In the genomic region with DNA sequence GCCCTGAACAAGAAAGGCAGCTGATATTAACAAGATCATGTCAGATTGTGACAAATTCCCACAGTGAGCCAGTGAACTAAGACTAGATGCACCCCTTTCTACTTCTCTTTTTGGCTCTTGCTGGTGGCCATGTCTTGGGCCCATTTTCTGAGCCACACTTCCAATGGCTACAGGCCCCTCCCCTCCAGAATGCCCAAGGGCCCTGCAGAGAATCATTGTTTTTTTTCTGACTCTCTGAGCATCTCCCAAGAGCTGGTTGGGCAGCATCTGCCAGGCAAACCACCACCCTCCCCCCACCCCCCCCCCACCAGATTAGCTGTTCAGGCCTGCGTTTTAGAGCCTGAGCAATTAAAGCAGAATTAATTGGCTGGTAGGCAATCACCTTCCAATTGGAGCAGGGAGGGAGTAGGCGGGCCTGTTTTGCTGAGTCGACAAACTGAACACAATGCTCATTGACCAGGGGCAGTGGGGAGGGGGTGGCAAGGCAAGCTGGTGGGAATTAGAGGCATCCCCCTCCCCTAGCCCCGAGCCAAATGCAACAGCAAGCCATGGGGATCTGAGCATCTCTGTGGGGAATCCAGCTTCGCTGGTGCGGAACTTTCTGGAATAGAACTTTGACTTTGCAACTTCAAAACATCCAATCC, we compare ENCODE assay signal across 17 cellular contexts.
"Had no signal": no experiment of that assay in that cellular context is flagged by ENCODE, and none has a peak within 500 bp of the region (broad histone marks: within the 10 kb centered on the region; RNA-seq: fewer than 3 reads in every experiment).

No MANE protein-coding gene starts in this region.

- H3K4me1 Mint-ChIP-seq: activated CD8-positive, alpha-beta memory T cell treated with anti-CD3 and anti-CD28 coated beads, Interleukin-2, amount 10 ng/mL, durations not matched to agents 7 days and 5 days; activated naive CD8-positive, alpha-beta T cell treated with anti-CD3 and anti-CD28 coated beads for 36 hours had no signal

- H3K27ac Mint-ChIP-seq: activated CD8-positive, alpha-beta memory T cell treated with anti-CD3 and anti-CD28 coated beads, Interleukin-2, amount 10 ng/mL, durations not matched to agents 7 days and 5 days; activated naive CD8-positive, alpha-beta T cell treated with anti-CD3 and anti-CD28 coated beads for 36 hours had no signal

- H3K27me3 Mint-ChIP-seq: activated CD8-positive, alpha-beta memory T cell treated with anti-CD3 and anti-CD28 coated beads, Interleukin-2, amount 10 ng/mL, durations not matched to agents 7 days and 5 days had no signal

- H3K36me3 Mint-ChIP-seq: activated CD8-positive, alpha-beta memory T cell treated with anti-CD3 and anti-CD28 coated beads, Interleukin-2, amount 10 ng/mL, durations not matched to agents 7 days and 5 days; activated naive CD8-positive, alpha-beta T cell treated with anti-CD3 and anti-CD28 coated beads for 36 hours had no signal

- DNase-seq: activated CD4-positive, alpha-beta T cell treated with anti-CD3 and anti-CD28 coated beads, Interleukin-2, amount 50 U/mL, for 4 hours; activated CD8-positive, alpha-beta memory T cell treated with anti-CD3 and anti-CD28 coated beads, Interleukin-2, amount 10 ng/mL, durations not matched to agents 7 days and 5 days; activated gamma-delta T cell treated with Interleukin-2 at 50 U/mL for 16 hours; activated naive CD8-positive, alpha-beta T cell treated with anti-CD3 and anti-CD28 coated beads for 36 hours; activated T-cell treated with anti-CD3 and anti-CD28 coated beads, Interleukin-2, amount 50 U/mL, for 48 hours; anterior cingulate cortex; left lung; mucosa of descending colon; naive thymus-derived CD8-positive, alpha-beta T cell; psoas muscle; stimulated activated CD4-positive, alpha-beta T cell treated with anti-CD3 and anti-CD28 coated beads, Interleukin-12 subunit alpha, Interleukin-12 subunit beta, amount 100 ng/mL, for 4 hours; stimulated activated naive CD4-positive, alpha-beta T cell treated with Interleukin-2 at 50 U/mL for 16 hours; T-helper 2 cell; upper lobe of left lung had no signal

- ATAC-seq: activated CD4-positive, CD25-positive, alpha-beta regulatory T cell treated with anti-CD3 and anti-CD28 coated beads, Interleukin-2, amount 50 U/mL, for 24 hours; activated CD8-positive, alpha-beta memory T cell treated with anti-CD3 and anti-CD28 coated beads, Interleukin-2, amount 10 ng/mL, durations not matched to agents 7 days and 5 days; esophagus mucosa; left lung; mucosa of descending colon; naive thymus-derived CD8-positive, alpha-beta T cell; psoas muscle had no signal

- H3K4me3 ChIP-seq: breast epithelium, left lung, mucosa of descending colon, psoas muscle, upper lobe of left lung had no signal

- H3K27ac ChIP-seq: breast epithelium, left lung, psoas muscle, upper lobe of left lung had no signal

- H3K36me3 ChIP-seq: breast epithelium, left lung, upper lobe of left lung had no signal

- H3K4me3 Mint-ChIP-seq: activated CD8-positive, alpha-beta memory T cell treated with anti-CD3 and anti-CD28 coated beads, Interleukin-2, amount 10 ng/mL, durations not matched to agents 7 days and 5 days; activated naive CD8-positive, alpha-beta T cell treated with anti-CD3 and anti-CD28 coated beads for 36 hours; naive thymus-derived CD8-positive, alpha-beta T cell had no signal

- H3K27me3 ChIP-seq: upper lobe of left lung had no signal

- H3K4me1 ChIP-seq: breast epithelium, left lung, psoas muscle had no signal
